In the genomic region with DNA sequence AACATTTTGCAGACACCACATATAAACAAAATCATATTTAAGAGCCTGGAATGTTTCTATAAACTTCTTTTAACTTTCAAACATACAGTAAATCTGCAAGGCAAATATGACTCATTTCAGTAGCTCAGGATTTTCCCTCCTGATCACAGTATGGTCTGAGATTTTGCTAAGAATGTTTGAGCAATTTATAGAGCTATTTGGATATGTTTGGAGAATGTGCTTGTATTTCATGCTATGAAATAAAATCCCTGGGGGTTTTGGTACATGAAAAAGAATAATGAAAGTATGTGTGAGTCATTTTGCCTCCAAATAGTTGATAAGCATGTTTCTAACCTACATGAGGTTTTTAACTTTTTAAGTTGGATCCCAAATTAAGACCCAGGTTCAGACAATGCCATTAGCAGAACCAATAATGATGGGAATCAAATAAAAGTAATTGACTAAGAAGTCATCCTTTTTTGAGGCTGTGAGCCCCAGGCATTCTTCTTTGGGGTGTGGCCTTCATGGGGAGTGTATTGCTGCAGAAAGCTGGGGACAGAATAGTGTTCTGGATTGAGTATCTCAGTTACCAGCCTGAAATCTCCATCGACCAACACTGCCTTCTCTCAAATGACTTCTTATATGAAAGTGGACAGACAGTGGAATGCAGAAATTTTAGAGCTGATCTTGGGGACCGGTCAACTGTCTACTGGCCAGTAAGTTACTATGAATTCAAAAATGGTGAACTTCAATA, we compare ENCODE assay signal across 11 cellular contexts.
DNase-seq lines count a peak whose midpoint lies in the region; ATAC-seq lines count a peak whose summit lies in the region.
"Had no signal": no experiment of that assay in that cellular context is flagged by ENCODE, and none has a peak within 500 bp of the region (broad histone marks: within the 10 kb centered on the region; RNA-seq: fewer than 3 reads in every experiment).

No MANE protein-coding gene starts in this region.

- H3K9ac ChIP-seq in muscle layer of colon (ENCODE audit: low read length) = no peak overlapping the region

- H3K36me3 Mint-ChIP-seq in activated T-helper 17 cell treated with anti-CD3 and anti-CD28 coated beads, Interleukin-2, amount 50 U/mL, for 72 hours (ENCODE audit: low read depth) = no peaks in the 10 kb centered on the region
- no peaks in the 10 kb centered on the region for H3K36me3 Mint-ChIP-seq in T-helper 17 cell (ENCODE audit: low read depth)

- H3K36me3 ChIP-seq in muscle layer of colon (ENCODE audit: insufficient read depth, low read length) = peaks cover 1% of the 10 kb centered on the region

- H3K27ac Mint-ChIP-seq in activated T-helper 17 cell treated with anti-CD3 and anti-CD28 coated beads, Interleukin-2, amount 50 U/mL, for 72 hours = no peak overlapping the region
- H3K27ac Mint-ChIP-seq in T-helper 17 cell = no peak overlapping the region

- DNase-seq in COLO829 (ENCODE audit: low spot score) (peak; percentile 78), H4 (ENCODE audit: low spot score) (peak; percentile 96), T-helper 17 cell (no peak)
- DNase-seq: caudate nucleus, kidney, NCI-H2029 treated with DMSO at 0.1 percent for 48 hours had no signal

- H3K27me3 Mint-ChIP-seq in activated T-helper 17 cell treated with anti-CD3 and anti-CD28 coated beads, Interleukin-2, amount 50 U/mL, for 72 hours = no peaks in the 10 kb centered on the region
- H3K27me3 Mint-ChIP-seq in T-helper 17 cell = peaks cover 10% of the 10 kb centered on the region

- H3K4me1 Mint-ChIP-seq in activated T-helper 17 cell treated with anti-CD3 and anti-CD28 coated beads, Interleukin-2, amount 50 U/mL, for 72 hours = peaks cover 4% of the 10 kb centered on the region
- H3K4me1 Mint-ChIP-seq in T-helper 17 cell = no peaks in the 10 kb centered on the region

- no peaks in the 10 kb centered on the region for H3K9me3 ChIP-seq in muscle layer of colon (ENCODE audit: low read length)
- no peaks in the 10 kb centered on the region for H3K9me3 ChIP-seq in T-helper 17 cell (ENCODE audit: control insufficient read depth, low read length, poor library complexity, severe bottlenecking)

- no peak overlapping the region for H3K4me3 Mint-ChIP-seq in activated T-helper 17 cell treated with anti-CD3 and anti-CD28 coated beads, Interleukin-2, amount 50 U/mL, for 72 hours
- no peak overlapping the region for H3K4me3 Mint-ChIP-seq in T-helper 17 cell

- H3K27me3 ChIP-seq in muscle layer of colon (ENCODE audit: control insufficient read depth in 1 of 2, insufficient read depth in 2 of 2, low read length in 2 of 2) = no peaks in the 10 kb centered on the region

- peaks cover 3% of the 10 kb centered on the region for H3K9me3 Mint-ChIP-seq in activated T-helper 17 cell treated with anti-CD3 and anti-CD28 coated beads, Interleukin-2, amount 50 U/mL, for 72 hours

- peak overlapping the region; percentile 55 for H3K27ac ChIP-seq in muscle layer of colon (ENCODE audit: low read depth, low read length)

- peaks cover 57% of the 10 kb centered on the region for H3K4me1 ChIP-seq in muscle layer of colon (ENCODE audit: insufficient read depth, low read length)

- peak; percentile 82 for ATAC-seq in activated T-helper 17 cell treated with anti-CD3 and anti-CD28 coated beads, Interleukin-2, amount 50 U/mL, for 72 hours (replicated peaks)
- ATAC-seq in T-helper 17 cell (no peak), HG03460 (IDR thresholded peaks at IDR 0.05; ENCODE audit: unreplicated experiment) (no peak), HG02840 (IDR thresholded peaks at IDR 0.05; ENCODE audit: low FRiP score, unreplicated experiment) (no peak), HG03097 (IDR thresholded peaks at IDR 0.05; ENCODE audit: low FRiP score, unreplicated experiment) (no peak)

- H3K4me3 ChIP-seq in muscle layer of colon (ENCODE audit: low read depth in 1 of 2, low read length in 2 of 2) = no peak overlapping the region

Comparison
In these comparisons a context has a peak if more than half of its experiments do, and no peak if none do; other contexts are left out.
1. DNase-seq: peak in COLO829 (single experiment) and H4 (single experiment); none in T-helper 17 cell (0 of 3).